Comparison of ENCODE assay signal across 10 cellular contexts in genomic region chr11:12179019-12179418, GRCh38.
DNase-seq lines count a peak whose midpoint lies in the region; ATAC-seq and TF ChIP-seq lines count a peak whose summit lies in the region.
"Had no signal": no experiment of that assay in that cellular context is flagged by ENCODE, and none has a peak within 500 bp of the region (broad histone marks: within the 10 kb centered on the region; RNA-seq: fewer than 3 reads in every experiment).

No MANE protein-coding gene starts in this region.

- H3K36me3 ChIP-seq in gastroesophageal sphincter, result no peaks in the 10 kb centered on the region

- TF ChIP-seq EP300 in gastroesophageal sphincter (IDR thresholded peaks at IDR 0.05), result no peak

- no peaks in the 10 kb centered on the region for H3K9me3 Mint-ChIP-seq in T-helper 1 cell treated with Interleukin-12 subunit alpha and Interleukin-12 subunit beta and Interleukin-4 antibody, amounts not matched to agents 30 μg/mL and 1 μg/mL, for 36 hours
- H3K9me3 Mint-ChIP-seq in stimulated activated naive CD8-positive, alpha-beta T cell treated with anti-CD3 and anti-CD28 coated beads, Interleukin-15, amount 100 ng/mL, for 72 hours, result no peaks in the 10 kb centered on the region

- peak overlapping the region in 3 of 4 donors; percentile 74 to 81 (median 80) for H3K27ac ChIP-seq in gastroesophageal sphincter

- ATAC-seq in gastroesophageal sphincter (no peak), GM18868 (IDR thresholded peaks at IDR 0.05; ENCODE audit: unreplicated experiment) (no peak), omental fat pad (ENCODE audit: low FRiP score) (no peak)
- ATAC-seq in stimulated activated naive CD8-positive, alpha-beta T cell treated with anti-CD3 and anti-CD28 coated beads, Interleukin-15, amount 100 ng/mL, for 72 hours, result no peak

- peaks cover 21% of the 10 kb centered on the region for H3K36me3 Mint-ChIP-seq in T-helper 1 cell treated with Interleukin-12 subunit alpha and Interleukin-12 subunit beta and Interleukin-4 antibody, amounts not matched to agents 30 μg/mL and 1 μg/mL, for 36 hours (ENCODE audit: low read depth)

- H3K27ac Mint-ChIP-seq in T-helper 1 cell treated with Interleukin-12 subunit alpha and Interleukin-12 subunit beta and Interleukin-4 antibody, amounts not matched to agents 30 μg/mL and 1 μg/mL, for 36 hours, result peak overlapping the region; percentile 88
- H3K27ac Mint-ChIP-seq in stimulated activated naive CD8-positive, alpha-beta T cell treated with anti-CD3 and anti-CD28 coated beads, Interleukin-15, amount 100 ng/mL, for 72 hours, result peak overlapping the region; percentile 23 to 81

- peaks cover 64% of the 10 kb centered on the region for H3K4me1 Mint-ChIP-seq in T-helper 1 cell treated with Interleukin-12 subunit alpha and Interleukin-12 subunit beta and Interleukin-4 antibody, amounts not matched to agents 30 μg/mL and 1 μg/mL, for 36 hours (ENCODE audit: low read depth)
- H3K4me1 Mint-ChIP-seq in stimulated activated naive CD8-positive, alpha-beta T cell treated with anti-CD3 and anti-CD28 coated beads, Interleukin-15, amount 100 ng/mL, for 72 hours, result peaks cover 55% of the 10 kb centered on the region

- peaks cover 17 to 65% (median 18%) of the 10 kb centered on the region in 3 donors for H3K4me1 ChIP-seq in gastroesophageal sphincter

- H3K4me3 ChIP-seq in gastroesophageal sphincter, result no peak overlapping the region

- TF ChIP-seq CTCF in gastroesophageal sphincter (IDR thresholded peaks at IDR 0.05) (no peak), omental fat pad (IDR thresholded peaks at IDR 0.05) (no peak)

- DNase-seq in NCI-H2171 treated with DMSO at 0.1 percent for 48 hours (lab: John Stamatoyannopoulos, UW) (peak; percentile 46), NCI-H2171 (lab: John Stamatoyannopoulos, UW) (no peak), mesenteric fat pad (ENCODE audit: low spot score) (no peak), omental fat pad (ENCODE audit: low spot score) (no peak)
- DNase-seq in stimulated activated naive CD8-positive, alpha-beta T cell treated with anti-CD3 and anti-CD28 coated beads, Interleukin-15, amount 100 ng/mL, for 72 hours, result no peak
- DNase-seq: H7; stimulated activated CD4-positive, alpha-beta T cell treated with anti-CD3 and anti-CD28 coated beads, Interleukin-4, amount 100 ng/mL, for 24 hours had no signal

- 74 to 75% methylated on average over 5 of the region's 5 CpGs for WGBS in gastroesophageal sphincter (ENCODE audit: low coverage in 1 of 2), 2 donors

- no peaks in the 10 kb centered on the region for H3K27me3 ChIP-seq in gastroesophageal sphincter

- TF ChIP-seq POLR2A in gastroesophageal sphincter (IDR thresholded peaks at IDR 0.05), result no peak

- H3K9me3 ChIP-seq in gastroesophageal sphincter, result no peaks in the 10 kb centered on the region

- H3K27me3 Mint-ChIP-seq in T-helper 1 cell treated with Interleukin-12 subunit alpha and Interleukin-12 subunit beta and Interleukin-4 antibody, amounts not matched to agents 30 μg/mL and 1 μg/mL, for 36 hours (ENCODE audit: low read depth), result no peaks in the 10 kb centered on the region
- H3K27me3 Mint-ChIP-seq in stimulated activated naive CD8-positive, alpha-beta T cell treated with anti-CD3 and anti-CD28 coated beads, Interleukin-15, amount 100 ng/mL, for 72 hours, result no peaks in the 10 kb centered on the region

- peak overlapping the region; percentile 71 for H3K4me3 Mint-ChIP-seq in T-helper 1 cell treated with Interleukin-12 subunit alpha and Interleukin-12 subunit beta and Interleukin-4 antibody, amounts not matched to agents 30 μg/mL and 1 μg/mL, for 36 hours
- H3K4me3 Mint-ChIP-seq in stimulated activated naive CD8-positive, alpha-beta T cell treated with anti-CD3 and anti-CD28 coated beads, Interleukin-15, amount 100 ng/mL, for 72 hours, result peak overlapping the region; percentile 17 to 22
